In the genomic region with DNA sequence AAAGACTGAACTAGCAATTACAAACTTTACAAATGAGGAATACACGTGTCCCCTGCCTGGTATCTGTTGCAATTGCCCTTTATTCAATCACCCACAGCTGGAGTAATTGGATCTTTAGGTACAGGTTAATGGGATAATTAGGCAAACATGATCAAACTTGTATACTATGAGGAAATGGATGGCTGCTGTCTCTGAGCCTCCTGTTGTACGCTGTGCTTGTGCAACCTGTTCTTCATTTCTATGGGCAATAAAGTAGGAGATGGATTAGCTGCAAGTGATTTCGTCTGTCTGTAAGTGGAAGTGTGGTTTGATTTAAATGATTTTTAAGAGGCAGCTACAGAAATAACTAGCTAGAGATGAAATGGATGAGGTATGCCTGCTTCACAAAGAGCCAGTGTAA, we compare ENCODE assay signal across 29 cellular contexts.
DNase-seq lines count a peak whose midpoint lies in the region; ATAC-seq lines count a peak whose summit lies in the region.
"Had no signal": no experiment of that assay in that cellular context is flagged by ENCODE, and none has a peak within 500 bp of the region (broad histone marks: within the 10 kb centered on the region; RNA-seq: fewer than 3 reads in every experiment).

No MANE protein-coding gene starts in this region.

- no peak for ATAC-seq in HG02763 (IDR thresholded peaks at IDR 0.05; ENCODE audit: unreplicated experiment)
- ATAC-seq in HG02610 (IDR thresholded peaks at IDR 0.05; ENCODE audit: unreplicated experiment) = no peak
- no peak for ATAC-seq in GM21619 (IDR thresholded peaks at IDR 0.05; ENCODE audit: unreplicated experiment)
- ATAC-seq: activated T-helper 17 cell treated with anti-CD3 and anti-CD28 coated beads, Interleukin-2, amount 50 U/mL, for 72 hours; gastrocnemius medialis; HepG2; left colon; pancreas had no signal

- DNase-seq in NCI-H526 (lab: John Stamatoyannopoulos, UW) (peak; percentile 9 to 12), NCI-H526 treated with DMSO at 0.1 percent for 48 hours (lab: John Stamatoyannopoulos, UW) (no peak), NCI-H187 treated with DMSO at 0.1 percent for 48 hours (lab: John Stamatoyannopoulos, UW) (peak; percentile 61), NCI-H748 treated with DMSO at 0.1 percent for 48 hours (lab: John Stamatoyannopoulos, UW) (peak; percentile 99), left kidney (ENCODE audit: low read depth, low spot score) (peak; percentile 2)
- DNase-seq: activated CD4-positive, alpha-beta memory T cell treated with anti-CD3 and anti-CD28 coated beads, Interleukin-2, amount 10 ng/mL, durations not matched to agents 7 days and 5 days; activated CD4-positive, CD25-positive, alpha-beta regulatory T cell treated with anti-CD3 and anti-CD28 coated beads, Interleukin-2, amount 50 U/mL, for 72 hours; activated naive CD4-positive, alpha-beta T cell treated with anti-CD3 and anti-CD28 coated beads, Interleukin-2, amount 50 U/mL, for 16 hours; amygdala; CD4-positive, CD25-positive, alpha-beta regulatory T cell; effector CD8-positive, alpha-beta T cell; gastrocnemius medialis; GOT3; HFFc6; Karpas-422; left colon; mesenchymal stem cell; NCI-H1048; NCI-H446; pancreas; RPMI8226; stimulated activated CD4-positive, alpha-beta T cell treated with anti-CD3 and anti-CD28 coated beads, Interleukin-2, amount 100 ng/mL, for 24 hours; T-helper 1 cell; tibial artery had no signal
